ENCODE assay signal across 30 cellular contexts in genomic region chr16:2527784-2528100, GRCh38. TPM values are rescaled to one million over a fixed set of nuclear protein-coding genes. Genes with fewer than 3 reads are reported as not detected.
"Had no signal": no experiment of that assay in that cellular context is flagged by ENCODE, and none has a peak within 500 bp of the region (broad histone marks: within the 10 kb centered on the region; RNA-seq: fewer than 3 reads in every experiment).

No MANE protein-coding gene starts in this region.

- H3K4me2 ChIP-seq: KMS-11 had no signal

- ATAC-seq: activated CD4-positive, CD25-positive, alpha-beta regulatory T cell treated with anti-CD3 and anti-CD28 coated beads, Interleukin-2, amount 50 U/mL, for 24 hours; activated CD8-positive, alpha-beta T cell treated with anti-CD3 and anti-CD28 coated beads for 36 hours; activated naive CD8-positive, alpha-beta T cell treated with anti-CD3 and anti-CD28 coated beads, Interleukin-2, amount 50 U/mL, for 24 hours; body of pancreas; Panc1 had no signal

- DNase-seq: activated CD4-positive, alpha-beta T cell treated with anti-CD3 and anti-CD28 coated beads for 4 hours; activated CD8-positive, alpha-beta memory T cell treated with anti-CD3 and anti-CD28 coated beads, Interleukin-2, amount 50 U/mL, for 4 hours; activated CD8-positive, alpha-beta T cell treated with anti-CD3 and anti-CD28 coated beads for 36 hours; activated effector memory CD4-positive, alpha-beta T cell treated with Interleukin-2 at 50 U/mL for 16 hours; activated naive CD4-positive, alpha-beta T cell; activated naive CD8-positive, alpha-beta T cell treated with anti-CD3 and anti-CD28 coated beads, Interleukin-2, amount 50 U/mL, for 24 hours; amniotic stem cell; body of pancreas; MG63; MV-4-11; NCI-H1092 treated with DMSO at 0.1 percent for 48 hours; NCI-H1417 treated with DMSO at 0.1 percent for 48 hours; NCI-H1694; NCI-H2029; NCI-H2107; NCI-H2171 treated with DMSO at 0.1 percent for 48 hours; NCI-H345; NCI-H510A; NCI-H526 treated with DMSO at 0.1 percent for 48 hours; NCI-H82; NK-92 treated with Interleukin-12 subunit alpha and Interleukin-12 subunit beta, amount 100 ng/mL, for 24 hours; OCI-M1; RPMI8226; SHP77 treated with DMSO at 0.1 percent for 48 hours had no signal

- H3K9ac ChIP-seq: KMS-11 had no signal

- H3K27me3 ChIP-seq: ascending aorta, body of pancreas, MG63 had no signal

- H3K27ac ChIP-seq: ascending aorta, body of pancreas, KMS-11 had no signal

- H3K4me3 ChIP-seq: ascending aorta, body of pancreas, MG63 had no signal

- H3K9me3 ChIP-seq: ascending aorta, body of pancreas, MG63 had no signal

- FAIRE-seq: bronchial epithelial cell had no signal

RNA-seq across cellular contexts. Expression of gene CEMP1, which starts 3.5 kb away (rescaled TPM):
- total RNA-seq: activated CD8-positive, alpha-beta T cell treated with anti-CD3 and anti-CD28 coated beads for 36 hours; ascending aorta; bronchial epithelial cell; SK-MEL-5 had no signal
